Comparison of ENCODE assay signal across 28 cellular contexts in genomic region chr3:65623362-65623761, GRCh38.
"Had no signal": no experiment of that assay in that cellular context is flagged by ENCODE, and none has a peak within 500 bp of the region (broad histone marks: within the 10 kb centered on the region; RNA-seq: fewer than 3 reads in every experiment).

No MANE protein-coding gene starts in this region.

- H3K4me3 ChIP-seq: gastroesophageal sphincter, left lung, lung, neural progenitor cell, smooth muscle cell, suprapubic skin, transverse colon, upper lobe of right lung, uterus had no signal

- H3K36me3 Mint-ChIP-seq: memory B cell; naive thymus-derived CD4-positive, alpha-beta T cell; neural progenitor cell had no signal

- H3K27me3 ChIP-seq: gastroesophageal sphincter, left lung, neural progenitor cell, suprapubic skin, transverse colon, upper lobe of right lung, uterus had no signal

- H3K4me1 ChIP-seq: gastroesophageal sphincter, left lung, neural progenitor cell, parathyroid adenoma, suprapubic skin, transverse colon, upper lobe of right lung, uterus had no signal

- H3K79me2 ChIP-seq: parathyroid adenoma had no signal

- H3K27me3 Mint-ChIP-seq: effector memory CD8-positive, alpha-beta T cell; memory B cell; naive thymus-derived CD4-positive, alpha-beta T cell; progenitor cell of endocrine pancreas; stimulated activated naive CD8-positive, alpha-beta T cell treated with anti-CD3 and anti-CD28 coated beads, Interleukin-15, amount 100 ng/mL, for 72 hours had no signal

- H3K36me3 ChIP-seq: gastroesophageal sphincter, left lung, neural progenitor cell, suprapubic skin, transverse colon, upper lobe of right lung, uterus had no signal

- H3K9me3 Mint-ChIP-seq: memory B cell, nephron, neural progenitor cell had no signal

- H3K27ac Mint-ChIP-seq: effector memory CD8-positive, alpha-beta T cell; memory B cell; nephron; neural progenitor cell; stimulated activated naive CD8-positive, alpha-beta T cell treated with anti-CD3 and anti-CD28 coated beads, Interleukin-15, amount 100 ng/mL, for 72 hours had no signal

- H3K9me3 ChIP-seq: gastroesophageal sphincter, left lung, suprapubic skin, transverse colon, upper lobe of right lung, uterus had no signal

- H3K4me3 Mint-ChIP-seq: effector memory CD8-positive, alpha-beta T cell; memory B cell; naive thymus-derived CD4-positive, alpha-beta T cell; nephron; neural progenitor cell; stimulated activated naive CD8-positive, alpha-beta T cell treated with anti-CD3 and anti-CD28 coated beads, Interleukin-15, amount 100 ng/mL, for 72 hours had no signal

- DNase-seq: caudate nucleus; cerebellar nuclear complex; cortex of kidney; effector memory CD8-positive, alpha-beta T cell; foreskin fibroblast; hypothalamus; kidney; left lung; naive thymus-derived CD4-positive, alpha-beta T cell; right cardiac atrium; stimulated activated CD4-positive, alpha-beta T cell treated with anti-CD3 and anti-CD28 coated beads, Interleukin-12 subunit alpha, Interleukin-12 subunit beta, amount 100 ng/mL, for 4 hours; stimulated activated CD4-positive, alpha-beta T cell treated with anti-CD3 and anti-CD28 coated beads, Interleukin-1b, Interleukin-23, amount 100 ng/mL, for 48 hours; stimulated activated CD4-positive, alpha-beta T cell treated with anti-CD3 and anti-CD28 coated beads, Interleukin-4, amount 100 ng/mL, for 1 hour; stimulated activated CD8-positive, alpha-beta memory T cell treated with anti-CD3 and anti-CD28 coated beads, Interleukin-4, amount 100 ng/mL, for 48 hours; stimulated activated naive CD4-positive, alpha-beta T cell; stimulated activated naive CD8-positive, alpha-beta T cell treated with anti-CD3 and anti-CD28 coated beads, Interleukin-15, amount 100 ng/mL, for 72 hours; transverse colon; upper lobe of right lung; uterus had no signal

- H3K27ac ChIP-seq: gastroesophageal sphincter, left lung, neural progenitor cell, parathyroid adenoma, suprapubic skin, transverse colon, upper lobe of right lung, uterus had no signal

- H2AFZ ChIP-seq: neural progenitor cell, parathyroid adenoma had no signal

- ATAC-seq: effector memory CD8-positive, alpha-beta T cell; gastroesophageal sphincter; left lung; naive thymus-derived CD4-positive, alpha-beta T cell; stimulated activated naive CD8-positive, alpha-beta T cell treated with anti-CD3 and anti-CD28 coated beads, Interleukin-15, amount 100 ng/mL, for 72 hours; upper lobe of right lung had no signal

- H3K4me2 ChIP-seq: neural progenitor cell, smooth muscle cell had no signal

- H3K9ac ChIP-seq: neural progenitor cell, parathyroid adenoma had no signal

- H3K4me1 Mint-ChIP-seq: memory B cell; naive thymus-derived CD4-positive, alpha-beta T cell; stimulated activated naive CD8-positive, alpha-beta T cell treated with anti-CD3 and anti-CD28 coated beads, Interleukin-15, amount 100 ng/mL, for 72 hours had no signal
